Comparison of ENCODE assay signal across 9 cellular contexts in the genomic region with DNA sequence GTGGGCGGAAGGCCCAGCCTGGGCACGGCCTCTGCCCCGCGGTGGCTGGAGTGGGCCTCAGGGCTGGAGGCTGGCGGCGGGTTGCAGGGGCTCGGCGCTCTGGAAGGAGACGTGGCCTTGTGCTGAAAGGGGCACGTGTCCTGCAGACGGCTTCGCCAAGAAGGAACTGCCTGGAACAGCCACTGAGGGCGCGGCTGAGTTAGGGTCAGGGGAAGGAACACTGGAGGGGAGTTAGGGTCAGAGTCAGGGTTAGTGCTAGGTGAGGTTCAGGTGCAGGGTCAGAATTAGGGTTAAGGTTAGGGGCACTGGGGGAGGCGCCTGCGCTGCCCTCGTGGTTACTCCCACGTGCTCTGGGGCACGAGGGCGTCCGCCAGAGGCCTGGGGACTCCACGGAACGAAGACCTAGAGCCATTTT. TPM values are rescaled to one million over a fixed set of nuclear protein-coding genes. Genes with fewer than 3 reads are reported as not detected.
A peak's percentile ranks its signal among the peaks of the same experiment; 100 is the strongest.
DNase-seq lines count a peak whose midpoint lies in the region; ATAC-seq, FAIRE-seq and TF ChIP-seq lines count a peak whose summit lies in the region.
"Had no signal": no experiment of that assay in that cellular context is flagged by ENCODE, and none has a peak within 500 bp of the region (broad histone marks: within the 10 kb centered on the region; RNA-seq: fewer than 3 reads in every experiment).

No MANE protein-coding gene starts in this region.

- intact Hi-C loops in CD14-positive monocyte (cut with micrococcal nuclease): loop anchor here (5.0 to 10.0 kb wide), 5 partner anchors 39 to 431 kb away; a partner anchor contains a TSS
- intact Hi-C loops in colonic mucosa (cut with DNase I): loop anchor here (5.0 kb wide), 1 partner anchor 71 kb away; no protein-coding TSS in a partner anchor

- no peaks in the 10 kb centered on the region for H4K20me1 ChIP-seq in KMS-11 (ENCODE audit: insufficient read depth)

- peak overlapping the region in 1 of 2 donors; percentile 17 for H3K4me3 Mint-ChIP-seq in CD14-positive monocyte
- peak overlapping the region; percentile 88 for H3K4me3 Mint-ChIP-seq in neural crest cell

- H3K36me3 ChIP-seq in KMS-11 (ENCODE audit: insufficient read depth): peaks cover 3% of the 10 kb centered on the region; the same call in 1 of the 2 replicates
- no peaks in the 10 kb centered on the region for H3K36me3 ChIP-seq in colonic mucosa

- no peaks in the 10 kb centered on the region for H3K27me3 ChIP-seq in KMS-11 (ENCODE audit: insufficient read depth, low read depth)
- H3K27me3 ChIP-seq in colonic mucosa: no peaks in the 10 kb centered on the region

- H3K4me3 ChIP-seq in KMS-11 (IDR thresholded peaks at IDR 0.05; ENCODE audit: insufficient read depth, low read depth, low read length) (no peak overlapping the region), colonic mucosa (no peak overlapping the region)

- H3K79me2 ChIP-seq in KMS-11 (ENCODE audit: insufficient read depth, low read depth): peaks cover 33% of the 10 kb centered on the region

- ATAC-seq in GM19324 (IDR thresholded peaks at IDR 0.05; ENCODE audit: low FRiP score, unreplicated experiment): no peak

- H3K9me3 ChIP-seq in colonic mucosa: no peaks in the 10 kb centered on the region

- H3K4me1 Mint-ChIP-seq in CD14-positive monocyte: peaks cover 18% of the 10 kb centered on the region
- H3K4me1 Mint-ChIP-seq in neural crest cell: peaks cover 33% of the 10 kb centered on the region

- H3K27ac ChIP-seq in KMS-11 (no peak overlapping the region), colonic mucosa (peak overlapping the region; percentile 3)

- no peak for TF ChIP-seq POLR2A in H54 (IDR thresholded peaks at IDR 0.05; ENCODE audit: low read depth, low read length)

- no peak for FAIRE-seq in H54 (lab: Jason Lieb, UNC)
- FAIRE-seq: endometrium had no signal

- no peak for DNase-seq in CD14-positive monocyte (ENCODE audit: low spot score)
- DNase-seq in colonic mucosa: no peak
- no peak for DNase-seq in neural crest cell (ENCODE audit: low read depth, low spot score)
- no peak for DNase-seq in LoVo (ENCODE audit: low spot score)
- no peak for DNase-seq in NCI-H2107 treated with DMSO at 0.1 percent for 48 hours (lab: John Stamatoyannopoulos, UW; ENCODE audit: unreplicated experiment)
- no peak for DNase-seq in H54 (ENCODE audit: insufficient read length, low spot score)

- H3K9ac ChIP-seq in KMS-11: no peak overlapping the region
- no peak overlapping the region for H3K9ac ChIP-seq in colonic mucosa (ENCODE audit: low read depth in 2 of 2, low read length in 2 of 2)

- H3K4me1 ChIP-seq in KMS-11 (ENCODE audit: low read depth, poor library complexity, severe bottlenecking) (peaks cover 17% of the 10 kb centered on the region), colonic mucosa (no peaks in the 10 kb centered on the region)

- peaks cover 0 to 4% (median 2%) of the 10 kb centered on the region in 3 donors for H3K27me3 Mint-ChIP-seq in CD14-positive monocyte (ENCODE audit: low read depth in 3 of 3)
- no peaks in the 10 kb centered on the region for H3K27me3 Mint-ChIP-seq in neural crest cell (ENCODE audit: low read depth)

- H3K36me3 Mint-ChIP-seq in CD14-positive monocyte (peaks cover 0 to 5% of the 10 kb centered on the region in 2 donors), neural crest cell (ENCODE audit: low read depth) (peaks cover 3% of the 10 kb centered on the region)

- H2AFZ ChIP-seq in KMS-11 (ENCODE audit: low read depth): peak overlapping the region; percentile 84; the same call in 1 of the 2 replicates

- TF ChIP-seq CTCF in CD14-positive monocyte (IDR thresholded peaks at IDR 0.05): no peak
- no peak for TF ChIP-seq CTCF in KMS-11 (conservative IDR thresholded peaks at IDR 0.05; ENCODE audit: low read depth, low read length)
- TF ChIP-seq CTCF in colonic mucosa (IDR thresholded peaks at IDR 0.05): no peak
- TF ChIP-seq CTCF in neural crest cell (conservative IDR thresholded peaks at IDR 0.05): no peak

- peaks cover 2 to 13% (median 8%) of the 10 kb centered on the region in 7 donors for H3K9me3 Mint-ChIP-seq in CD14-positive monocyte
- H3K9me3 Mint-ChIP-seq in neural crest cell: peaks cover 3% of the 10 kb centered on the region

- H3K4me2 ChIP-seq in KMS-11: no peak overlapping the region

- peak overlapping the region in 4 of 7 donors; percentile 40 to 81 (median 70) for H3K27ac Mint-ChIP-seq in CD14-positive monocyte
- no peak overlapping the region for H3K27ac Mint-ChIP-seq in neural crest cell (ENCODE audit: unreplicated experiment)

RNA-seq across cellular contexts. Expression of a gene that starts 0.9 kb away (rescaled TPM):
- 1 to 10 TPM; 3.0 to 3.6 TPM for polyA plus RNA-seq in CD14-positive monocyte
- total RNA-seq in colonic mucosa (10 to 100 TPM; 17.8 to 18.1 TPM), neural crest cell (42.6 and 44.0 TPM in 2 replicates)
